ENCODE assay signal across 8 cellular contexts in genomic region chr14:22549981-22550670, GRCh38. TPM values are rescaled to one million over a fixed set of nuclear protein-coding genes. Genes with fewer than 3 reads are reported as not detected.
DNase-seq lines count a peak whose midpoint lies in the region; ATAC-seq and TF ChIP-seq lines count a peak whose summit lies in the region.

No MANE protein-coding gene starts in this region.

- TF ChIP-seq CTCF in fibroblast of villous mesenchyme (IDR thresholded peaks at IDR 0.05; ENCODE audit: insufficient read depth, low read depth, low read length) (no peak), transverse colon (IDR thresholded peaks at IDR 0.05) (no peak)

- H3K36me3 ChIP-seq in transverse colon = no peaks in the 10 kb centered on the region

- H3K9me3 ChIP-seq in transverse colon = no peaks in the 10 kb centered on the region

- WGBS in transverse colon (ENCODE audit: low coverage in 1 of 2), 2 donors = 29 to 66% methylated on average over 2 to 11 of the region's 11 CpGs

- no peak overlapping the region for H3K4me3 ChIP-seq in fibroblast of villous mesenchyme (ENCODE audit: low read depth, low read length)
- no peak overlapping the region for H3K4me3 ChIP-seq in transverse colon

- in situ Hi-C loops in transverse colon (cut with MboI; ENCODE audit: low pct_ligation_motif_present in 1 of 4, low pct_unique_long_range_greater_than_20kb in 1 of 4, low sequenced_read_pairs in 3 of 4) = loop anchor here in 2 of 4 donors (25.0 kb wide), 2 partner anchors 163 to 312 kb away; partner anchors contain the start of gene LRP10 (in 2 of the 2)

- peak; percentile 45 for ATAC-seq in HG03196 (IDR thresholded peaks at IDR 0.05; ENCODE audit: unreplicated experiment)
- no peak for ATAC-seq in Right ventricle myocardium superior (ENCODE audit: poor library complexity)
- no peak for ATAC-seq in HG02981 (IDR thresholded peaks at IDR 0.05; ENCODE audit: unreplicated experiment)

- no peaks in the 10 kb centered on the region for H3K27me3 ChIP-seq in transverse colon

- H3K27ac ChIP-seq in transverse colon = peak overlapping the region; percentile 32 to 59 (median 48)

- TF ChIP-seq EP300 in transverse colon (IDR thresholded peaks at IDR 0.05; ENCODE audit: low read depth) = no peak

- peak; percentile 54 for DNase-seq in activated CD4-positive, CD25-positive, alpha-beta regulatory T cell treated with anti-CD3 and anti-CD28 coated beads, Interleukin-2, amount 50 U/mL, for 16 hours (ENCODE audit: low read depth, low spot score)
- DNase-seq in fibroblast of villous mesenchyme (ENCODE audit: low read depth) (peak; percentile 24), transverse colon (no peak), Right ventricle myocardium superior (no peak), NOMO-1 treated with dmso at 0.1 percent for 144 hours (lab: John Stamatoyannopoulos, UW; ENCODE audit: unreplicated experiment) (no peak)

- peaks cover 4 to 34% (median 15%) of the 10 kb centered on the region in 4 donors for H3K4me1 ChIP-seq in transverse colon

- TF ChIP-seq POLR2A in GM19193 (IDR thresholded peaks at IDR 0.05; ENCODE audit: extremely low read depth, insufficient read depth, insufficient read length) (peak; percentile 26), transverse colon (IDR thresholded peaks at IDR 0.05) (no peak)

- intact Hi-C loops in transverse colon (cut with DNase I; ENCODE audit: low total_unique reads) = loop anchor here (2.0 to 10.0 kb wide), 3 partner anchors 35 to 305 kb away; partner anchors contain the start of gene MRPL52
- intact Hi-C loops in Right ventricle myocardium superior (cut with DNase I) = loop anchor here (10.0 kb wide), 1 partner anchor 305 kb away; no protein-coding TSS in a partner anchor

RNA-seq across cellular contexts. Expression of gene DAD1, which starts 38.9 kb away (rescaled TPM):
- total RNA-seq in fibroblast of villous mesenchyme (318 and 369 TPM in 2 replicates), transverse colon (100 to 1,000 TPM in 3 of 4 donors, 10 to 100 TPM in 1; 31.4 to 154 (median 141) TPM), Right ventricle myocardium superior (124 TPM)

RNA-seq across cellular contexts. Expression of gene ABHD4, which starts 48.0 kb away (rescaled TPM):
- total RNA-seq in fibroblast of villous mesenchyme (13.4 and 32.2 TPM in 2 replicates), transverse colon (10 to 100 TPM; 17.5 to 41.1 (median 23.1) TPM), Right ventricle myocardium superior (19.7 TPM)

Comparison
In these comparisons a context has a peak if more than half of its experiments do, and no peak if none do; other contexts are left out.
1. DNase-seq: peak in activated CD4-positive, CD25-positive, alpha-beta regulatory T cell treated with anti-CD3 and anti-CD28 coated beads, Interleukin-2, amount 50 U/mL, for 16 hours (single experiment) and fibroblast of villous mesenchyme (single experiment); none in transverse colon (single experiment), Right ventricle myocardium superior (single experiment) and NOMO-1 treated with dmso at 0.1 percent for 144 hours (single experiment).